1 cellular context compared by ENCODE assay signal in genomic region chr1:99674115-99674514, GRCh38.
TF ChIP-seq lines count a peak whose summit lies in the region.

No MANE protein-coding gene starts in this region.

TF ChIP-seq in GM23338, 12 proteins besides CTCF, POLR2A, EP300 and RAD21 (continued from another document):
- TF ChIP-seq ZNF331 (CRISPR knock-in tag; IDR thresholded peaks at IDR 0.05; ENCODE audit: low read depth) (no peak), ZNF462 (CRISPR knock-in tag; IDR thresholded peaks at IDR 0.05) (no peak), EZH2 (IDR thresholded peaks at IDR 0.05; ENCODE audit: low read depth, unreplicated experiment) (no peak), JUNB (IDR thresholded peaks at IDR 0.05; ENCODE audit: unreplicated experiment) (no peak)
TF ChIP-seq in GM23338: peak in this region for 0.
